In the genomic region with DNA sequence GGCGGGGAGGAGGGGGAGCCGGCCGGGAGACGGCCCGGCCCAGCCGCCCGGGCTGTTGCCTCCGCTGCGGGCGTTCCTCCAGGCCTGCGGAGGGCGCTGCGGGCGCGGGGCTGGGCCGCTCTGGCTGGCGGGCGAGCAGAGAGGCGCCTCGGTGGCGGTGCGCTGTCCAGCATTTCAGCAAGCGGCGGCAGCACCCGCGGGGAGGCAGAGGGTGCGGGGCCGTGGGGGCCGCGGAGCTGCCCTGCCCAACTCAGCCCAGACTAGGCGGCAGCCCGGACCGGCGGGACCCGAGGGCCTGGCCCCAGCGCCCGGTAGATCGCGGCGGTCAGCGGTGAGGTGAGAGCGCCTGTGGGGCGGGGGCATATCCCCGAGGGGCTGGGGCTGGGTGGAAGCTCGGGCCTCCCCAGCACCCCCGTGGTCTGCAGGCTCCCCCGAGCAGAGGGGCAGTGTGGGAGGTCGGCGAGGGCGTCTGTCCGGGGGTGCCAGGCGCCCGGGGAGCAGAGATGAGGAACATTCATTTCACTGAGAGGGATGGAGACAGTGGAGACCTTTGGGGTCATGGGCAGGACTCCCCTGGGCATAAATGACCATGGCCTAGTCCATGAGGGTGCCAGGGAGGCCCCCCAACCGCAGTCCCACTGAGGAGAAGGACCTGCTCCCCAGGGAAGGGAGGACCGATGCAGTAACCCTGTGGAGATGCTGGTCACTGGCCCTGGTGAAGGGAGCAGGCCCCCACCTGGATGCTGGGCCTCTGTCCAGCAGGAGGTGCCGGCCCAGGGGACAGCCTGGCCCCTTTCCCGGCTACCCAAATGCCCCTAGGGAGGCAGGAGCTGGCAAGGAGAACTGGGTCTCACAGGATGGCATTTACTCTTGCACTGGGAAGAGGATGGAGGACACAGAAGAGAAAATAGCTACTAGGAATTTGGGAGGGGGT, we compare ENCODE assay signal across 1 cellular context.
TF ChIP-seq lines count a peak whose summit lies in the region.

A gene with protein sequence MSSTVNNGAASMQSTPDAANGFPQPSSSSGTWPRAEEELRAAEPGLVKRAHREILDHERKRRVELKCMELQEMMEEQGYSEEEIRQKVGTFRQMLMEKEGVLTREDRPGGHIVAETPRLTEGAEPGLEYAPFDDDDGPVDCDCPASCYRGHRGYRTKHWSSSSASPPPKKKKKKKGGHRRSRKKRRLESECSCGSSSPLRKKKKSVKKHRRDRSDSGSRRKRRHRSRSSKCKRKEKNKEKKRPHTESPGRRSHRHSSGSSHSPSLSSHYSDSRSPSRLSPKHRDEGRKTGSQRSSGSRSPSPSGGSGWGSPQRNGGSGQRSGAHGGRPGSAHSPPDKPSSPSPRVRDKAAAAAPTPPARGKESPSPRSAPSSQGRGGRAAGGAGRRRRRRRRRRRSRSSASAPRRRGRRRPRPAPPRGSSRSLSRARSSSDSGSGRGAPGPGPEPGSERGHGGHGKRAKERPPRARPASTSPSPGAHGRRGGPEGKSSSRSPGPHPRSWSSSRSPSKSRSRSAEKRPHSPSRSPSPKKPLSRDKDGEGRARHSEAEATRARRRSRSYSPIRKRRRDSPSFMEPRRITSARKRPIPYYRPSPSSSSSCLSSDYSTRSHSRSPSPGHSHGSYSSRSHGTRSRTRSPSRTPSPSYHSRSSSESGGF (plus strand): TSS at position 165 of the 934 bp plus-strand sequence. CDS start 33,171 bp downstream, outside the sequence.

TF ChIP-seq in GM12878, 131 proteins besides CTCF, POLR2A, EP300 and RAD21 (continued from another document and continues in another):
- TF ChIP-seq, protein P1, sequence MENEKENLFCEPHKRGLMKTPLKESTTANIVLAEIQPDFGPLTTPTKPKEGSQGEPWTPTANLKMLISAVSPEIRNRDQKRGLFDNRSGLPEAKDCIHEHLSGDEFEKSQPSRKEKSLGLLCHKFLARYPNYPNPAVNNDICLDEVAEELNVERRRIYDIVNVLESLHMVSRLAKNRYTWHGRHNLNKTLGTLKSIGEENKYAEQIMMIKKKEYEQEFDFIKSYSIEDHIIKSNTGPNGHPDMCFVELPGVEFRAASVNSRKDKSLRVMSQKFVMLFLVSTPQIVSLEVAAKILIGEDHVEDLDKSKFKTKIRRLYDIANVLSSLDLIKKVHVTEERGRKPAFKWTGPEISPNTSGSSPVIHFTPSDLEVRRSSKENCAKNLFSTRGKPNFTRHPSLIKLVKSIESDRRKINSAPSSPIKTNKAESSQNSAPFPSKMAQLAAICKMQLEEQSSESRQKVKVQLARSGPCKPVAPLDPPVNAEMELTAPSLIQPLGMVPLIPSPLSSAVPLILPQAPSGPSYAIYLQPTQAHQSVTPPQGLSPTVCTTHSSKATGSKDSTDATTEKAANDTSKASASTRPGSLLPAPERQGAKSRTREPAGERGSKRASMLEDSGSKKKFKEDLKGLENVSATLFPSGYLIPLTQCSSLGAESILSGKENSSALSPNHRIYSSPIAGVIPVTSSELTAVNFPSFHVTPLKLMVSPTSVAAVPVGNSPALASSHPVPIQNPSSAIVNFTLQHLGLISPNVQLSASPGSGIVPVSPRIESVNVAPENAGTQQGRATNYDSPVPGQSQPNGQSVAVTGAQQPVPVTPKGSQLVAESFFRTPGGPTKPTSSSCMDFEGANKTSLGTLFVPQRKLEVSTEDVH (IDR thresholded peaks at IDR 0.05; ENCODE audit: low read depth, partially characterized antibody): no peak
- TF ChIP-seq, protein P2, sequence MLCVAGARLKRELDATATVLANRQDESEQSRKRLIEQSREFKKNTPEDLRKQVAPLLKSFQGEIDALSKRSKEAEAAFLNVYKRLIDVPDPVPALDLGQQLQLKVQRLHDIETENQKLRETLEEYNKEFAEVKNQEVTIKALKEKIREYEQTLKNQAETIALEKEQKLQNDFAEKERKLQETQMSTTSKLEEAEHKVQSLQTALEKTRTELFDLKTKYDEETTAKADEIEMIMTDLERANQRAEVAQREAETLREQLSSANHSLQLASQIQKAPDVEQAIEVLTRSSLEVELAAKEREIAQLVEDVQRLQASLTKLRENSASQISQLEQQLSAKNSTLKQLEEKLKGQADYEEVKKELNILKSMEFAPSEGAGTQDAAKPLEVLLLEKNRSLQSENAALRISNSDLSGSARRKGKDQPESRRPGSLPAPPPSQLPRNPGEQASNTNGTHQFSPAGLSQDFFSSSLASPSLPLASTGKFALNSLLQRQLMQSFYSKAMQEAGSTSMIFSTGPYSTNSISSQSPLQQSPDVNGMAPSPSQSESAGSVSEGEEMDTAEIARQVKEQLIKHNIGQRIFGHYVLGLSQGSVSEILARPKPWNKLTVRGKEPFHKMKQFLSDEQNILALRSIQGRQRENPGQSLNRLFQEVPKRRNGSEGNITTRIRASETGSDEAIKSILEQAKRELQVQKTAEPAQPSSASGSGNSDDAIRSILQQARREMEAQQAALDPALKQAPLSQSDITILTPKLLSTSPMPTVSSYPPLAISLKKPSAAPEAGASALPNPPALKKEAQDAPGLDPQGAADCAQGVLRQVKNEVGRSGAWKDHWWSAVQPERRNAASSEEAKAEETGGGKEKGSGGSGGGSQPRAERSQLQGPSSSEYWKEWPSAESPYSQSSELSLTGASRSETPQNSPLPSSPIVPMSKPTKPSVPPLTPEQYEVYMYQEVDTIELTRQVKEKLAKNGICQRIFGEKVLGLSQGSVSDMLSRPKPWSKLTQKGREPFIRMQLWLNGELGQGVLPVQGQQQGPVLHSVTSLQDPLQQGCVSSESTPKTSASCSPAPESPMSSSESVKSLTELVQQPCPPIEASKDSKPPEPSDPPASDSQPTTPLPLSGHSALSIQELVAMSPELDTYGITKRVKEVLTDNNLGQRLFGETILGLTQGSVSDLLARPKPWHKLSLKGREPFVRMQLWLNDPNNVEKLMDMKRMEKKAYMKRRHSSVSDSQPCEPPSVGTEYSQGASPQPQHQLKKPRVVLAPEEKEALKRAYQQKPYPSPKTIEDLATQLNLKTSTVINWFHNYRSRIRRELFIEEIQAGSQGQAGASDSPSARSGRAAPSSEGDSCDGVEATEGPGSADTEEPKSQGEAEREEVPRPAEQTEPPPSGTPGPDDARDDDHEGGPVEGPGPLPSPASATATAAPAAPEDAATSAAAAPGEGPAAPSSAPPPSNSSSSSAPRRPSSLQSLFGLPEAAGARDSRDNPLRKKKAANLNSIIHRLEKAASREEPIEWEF (IDR thresholded peaks at IDR 0.05; ENCODE audit: insufficient replicate concordance, low read depth, low read length): no peak
- TF ChIP-seq GATAD2B (conservative IDR thresholded peaks at IDR 0.05; ENCODE audit: low read depth) (no peak), ZNF207 (IDR thresholded peaks at IDR 0.05; ENCODE audit: borderline replicate concordance) (no peak), PAX5 (IDR thresholded peaks at IDR 0.05; ENCODE audit: borderline replicate concordance, low read depth, low read length) (no peak), TARDBP (IDR thresholded peaks at IDR 0.05; ENCODE audit: borderline replicate concordance) (no peak), CEBPB (IDR thresholded peaks at IDR 0.05; ENCODE audit: borderline replicate concordance in 1 of 2, low read depth in 2 of 2, low read length in 2 of 2) (no peak), SPI1 (IDR thresholded peaks at IDR 0.05; ENCODE audit: borderline replicate concordance, insufficient read depth, low read depth, low read length) (no peak), ZSCAN29 (IDR thresholded peaks at IDR 0.05) (0 out of 2 replicates have a peak, but pooled peaks have one; percentile 46), NFYA (IDR thresholded peaks at IDR 0.05; ENCODE audit: borderline replicate concordance, low read depth, low read length) (no peak), STAT3 (IDR thresholded peaks at IDR 0.05; ENCODE audit: low read depth, low read length) (no peak), HDAC6 (IDR thresholded peaks at IDR 0.05; ENCODE audit: unreplicated experiment) (no peak), FOXK2 (IDR thresholded peaks at IDR 0.05) (no peak), KAT2A (conservative IDR thresholded peaks at IDR 0.05; ENCODE audit: control insufficient read depth, low read depth, low read length) (no peak), FOS (IDR thresholded peaks at IDR 0.05; ENCODE audit: borderline replicate concordance, extremely low read depth, insufficient read length) (no peak), ZBED1 (IDR thresholded peaks at IDR 0.05; ENCODE audit: borderline replicate concordance) (no peak), BHLHE40 (IDR thresholded peaks at IDR 0.05; ENCODE audit: borderline replicate concordance in 1 of 2, low read depth in 2 of 2, low read length in 1 of 2) (peak; percentile 35 to 58; a peak in 1 of 4 replicates), HCFC1 (IDR thresholded peaks at IDR 0.05; ENCODE audit: low read length) (peak; percentile 60), ZNF217 (IDR thresholded peaks at IDR 0.05) (no peak)
- TF ChIP-seq, protein P3, sequence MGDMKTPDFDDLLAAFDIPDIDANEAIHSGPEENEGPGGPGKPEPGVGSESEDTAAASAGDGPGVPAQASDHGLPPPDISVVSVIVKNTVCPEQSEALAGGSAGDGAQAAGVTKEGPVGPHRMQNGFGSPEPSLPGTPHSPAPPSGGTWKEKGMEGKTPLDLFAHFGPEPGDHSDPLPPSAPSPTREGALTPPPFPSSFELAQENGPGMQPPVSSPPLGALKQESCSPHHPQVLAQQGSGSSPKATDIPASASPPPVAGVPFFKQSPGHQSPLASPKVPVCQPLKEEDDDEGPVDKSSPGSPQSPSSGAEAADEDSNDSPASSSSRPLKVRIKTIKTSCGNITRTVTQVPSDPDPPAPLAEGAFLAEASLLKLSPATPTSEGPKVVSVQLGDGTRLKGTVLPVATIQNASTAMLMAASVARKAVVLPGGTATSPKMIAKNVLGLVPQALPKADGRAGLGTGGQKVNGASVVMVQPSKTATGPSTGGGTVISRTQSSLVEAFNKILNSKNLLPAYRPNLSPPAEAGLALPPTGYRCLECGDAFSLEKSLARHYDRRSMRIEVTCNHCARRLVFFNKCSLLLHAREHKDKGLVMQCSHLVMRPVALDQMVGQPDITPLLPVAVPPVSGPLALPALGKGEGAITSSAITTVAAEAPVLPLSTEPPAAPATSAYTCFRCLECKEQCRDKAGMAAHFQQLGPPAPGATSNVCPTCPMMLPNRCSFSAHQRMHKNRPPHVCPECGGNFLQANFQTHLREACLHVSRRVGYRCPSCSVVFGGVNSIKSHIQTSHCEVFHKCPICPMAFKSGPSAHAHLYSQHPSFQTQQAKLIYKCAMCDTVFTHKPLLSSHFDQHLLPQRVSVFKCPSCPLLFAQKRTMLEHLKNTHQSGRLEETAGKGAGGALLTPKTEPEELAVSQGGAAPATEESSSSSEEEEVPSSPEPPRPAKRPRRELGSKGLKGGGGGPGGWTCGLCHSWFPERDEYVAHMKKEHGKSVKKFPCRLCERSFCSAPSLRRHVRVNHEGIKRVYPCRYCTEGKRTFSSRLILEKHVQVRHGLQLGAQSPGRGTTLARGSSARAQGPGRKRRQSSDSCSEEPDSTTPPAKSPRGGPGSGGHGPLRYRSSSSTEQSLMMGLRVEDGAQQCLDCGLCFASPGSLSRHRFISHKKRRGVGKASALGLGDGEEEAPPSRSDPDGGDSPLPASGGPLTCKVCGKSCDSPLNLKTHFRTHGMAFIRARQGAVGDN (IDR thresholded peaks at IDR 0.05): no peak
- TF ChIP-seq, protein P4, sequence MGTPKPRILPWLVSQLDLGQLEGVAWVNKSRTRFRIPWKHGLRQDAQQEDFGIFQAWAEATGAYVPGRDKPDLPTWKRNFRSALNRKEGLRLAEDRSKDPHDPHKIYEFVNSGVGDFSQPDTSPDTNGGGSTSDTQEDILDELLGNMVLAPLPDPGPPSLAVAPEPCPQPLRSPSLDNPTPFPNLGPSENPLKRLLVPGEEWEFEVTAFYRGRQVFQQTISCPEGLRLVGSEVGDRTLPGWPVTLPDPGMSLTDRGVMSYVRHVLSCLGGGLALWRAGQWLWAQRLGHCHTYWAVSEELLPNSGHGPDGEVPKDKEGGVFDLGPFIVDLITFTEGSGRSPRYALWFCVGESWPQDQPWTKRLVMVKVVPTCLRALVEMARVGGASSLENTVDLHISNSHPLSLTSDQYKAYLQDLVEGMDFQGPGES (IDR thresholded peaks at IDR 0.05): 0 out of 2 replicates have a peak, but pooled peaks have one; percentile 17
- TF ChIP-seq, protein P5, sequence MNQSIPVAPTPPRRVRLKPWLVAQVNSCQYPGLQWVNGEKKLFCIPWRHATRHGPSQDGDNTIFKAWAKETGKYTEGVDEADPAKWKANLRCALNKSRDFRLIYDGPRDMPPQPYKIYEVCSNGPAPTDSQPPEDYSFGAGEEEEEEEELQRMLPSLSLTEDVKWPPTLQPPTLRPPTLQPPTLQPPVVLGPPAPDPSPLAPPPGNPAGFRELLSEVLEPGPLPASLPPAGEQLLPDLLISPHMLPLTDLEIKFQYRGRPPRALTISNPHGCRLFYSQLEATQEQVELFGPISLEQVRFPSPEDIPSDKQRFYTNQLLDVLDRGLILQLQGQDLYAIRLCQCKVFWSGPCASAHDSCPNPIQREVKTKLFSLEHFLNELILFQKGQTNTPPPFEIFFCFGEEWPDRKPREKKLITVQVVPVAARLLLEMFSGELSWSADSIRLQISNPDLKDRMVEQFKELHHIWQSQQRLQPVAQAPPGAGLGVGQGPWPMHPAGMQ (IDR thresholded peaks at IDR 0.05; ENCODE audit: borderline replicate concordance): no peak
- TF ChIP-seq, protein P6, sequence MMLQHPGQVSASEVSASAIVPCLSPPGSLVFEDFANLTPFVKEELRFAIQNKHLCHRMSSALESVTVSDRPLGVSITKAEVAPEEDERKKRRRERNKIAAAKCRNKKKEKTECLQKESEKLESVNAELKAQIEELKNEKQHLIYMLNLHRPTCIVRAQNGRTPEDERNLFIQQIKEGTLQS (IDR thresholded peaks at IDR 0.05; ENCODE audit: borderline replicate concordance, extremely low read depth, low read depth, low read length): no peak
- TF ChIP-seq, protein P7, sequence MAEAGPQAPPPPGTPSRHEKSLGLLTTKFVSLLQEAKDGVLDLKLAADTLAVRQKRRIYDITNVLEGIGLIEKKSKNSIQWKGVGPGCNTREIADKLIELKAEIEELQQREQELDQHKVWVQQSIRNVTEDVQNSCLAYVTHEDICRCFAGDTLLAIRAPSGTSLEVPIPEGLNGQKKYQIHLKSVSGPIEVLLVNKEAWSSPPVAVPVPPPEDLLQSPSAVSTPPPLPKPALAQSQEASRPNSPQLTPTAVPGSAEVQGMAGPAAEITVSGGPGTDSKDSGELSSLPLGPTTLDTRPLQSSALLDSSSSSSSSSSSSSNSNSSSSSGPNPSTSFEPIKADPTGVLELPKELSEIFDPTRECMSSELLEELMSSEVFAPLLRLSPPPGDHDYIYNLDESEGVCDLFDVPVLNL (IDR thresholded peaks at IDR 0.05; ENCODE audit: low read depth, low read length): no peak
- TF ChIP-seq, protein P8, sequence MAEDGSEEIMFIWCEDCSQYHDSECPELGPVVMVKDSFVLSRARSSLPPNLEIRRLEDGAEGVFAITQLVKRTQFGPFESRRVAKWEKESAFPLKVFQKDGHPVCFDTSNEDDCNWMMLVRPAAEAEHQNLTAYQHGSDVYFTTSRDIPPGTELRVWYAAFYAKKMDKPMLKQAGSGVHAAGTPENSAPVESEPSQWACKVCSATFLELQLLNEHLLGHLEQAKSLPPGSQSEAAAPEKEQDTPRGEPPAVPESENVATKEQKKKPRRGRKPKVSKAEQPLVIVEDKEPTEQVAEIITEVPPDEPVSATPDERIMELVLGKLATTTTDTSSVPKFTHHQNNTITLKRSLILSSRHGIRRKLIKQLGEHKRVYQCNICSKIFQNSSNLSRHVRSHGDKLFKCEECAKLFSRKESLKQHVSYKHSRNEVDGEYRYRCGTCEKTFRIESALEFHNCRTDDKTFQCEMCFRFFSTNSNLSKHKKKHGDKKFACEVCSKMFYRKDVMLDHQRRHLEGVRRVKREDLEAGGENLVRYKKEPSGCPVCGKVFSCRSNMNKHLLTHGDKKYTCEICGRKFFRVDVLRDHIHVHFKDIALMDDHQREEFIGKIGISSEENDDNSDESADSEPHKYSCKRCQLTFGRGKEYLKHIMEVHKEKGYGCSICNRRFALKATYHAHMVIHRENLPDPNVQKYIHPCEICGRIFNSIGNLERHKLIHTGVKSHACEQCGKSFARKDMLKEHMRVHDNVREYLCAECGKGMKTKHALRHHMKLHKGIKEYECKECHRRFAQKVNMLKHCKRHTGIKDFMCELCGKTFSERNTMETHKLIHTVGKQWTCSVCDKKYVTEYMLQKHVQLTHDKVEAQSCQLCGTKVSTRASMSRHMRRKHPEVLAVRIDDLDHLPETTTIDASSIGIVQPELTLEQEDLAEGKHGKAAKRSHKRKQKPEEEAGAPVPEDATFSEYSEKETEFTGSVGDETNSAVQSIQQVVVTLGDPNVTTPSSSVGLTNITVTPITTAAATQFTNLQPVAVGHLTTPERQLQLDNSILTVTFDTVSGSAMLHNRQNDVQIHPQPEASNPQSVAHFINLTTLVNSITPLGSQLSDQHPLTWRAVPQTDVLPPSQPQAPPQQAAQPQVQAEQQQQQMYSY (CRISPR knock-in tag; IDR thresholded peaks at IDR 0.05): no peak
